Comparison of ENCODE assay signal across 31 cellular contexts in genomic region chr9:106587021-106587420, GRCh38.
DNase-seq lines count a peak whose midpoint lies in the region; ATAC-seq, FAIRE-seq and TF ChIP-seq lines count a peak whose summit lies in the region.
"Had no signal": no experiment of that assay in that cellular context is flagged by ENCODE, and none has a peak within 500 bp of the region (broad histone marks: within the 10 kb centered on the region; RNA-seq: fewer than 3 reads in every experiment).

No MANE protein-coding gene starts in this region.

- no peaks in the 10 kb centered on the region for H3K9me3 ChIP-seq in right lobe of liver
- H3K9me3 ChIP-seq: body of pancreas, lower lobe of right lung, mucosa of descending colon, prostate gland had no signal

- TF ChIP-seq POLR2A in right lobe of liver (IDR thresholded peaks at IDR 0.05), result no peak

- TF ChIP-seq CTCF in AG04449 (IDR thresholded peaks at IDR 0.05; ENCODE audit: insufficient read depth, low read length, missing control alignments) (no peak), right lobe of liver (IDR thresholded peaks at IDR 0.05) (no peak)

- POLR2A ChIA-PET in AG04449 (lab: Yijun Ruan, JAX), result no interaction called here

- CTCF ChIA-PET in AG04449 (lab: Yijun Ruan, JAX), result no interaction called here

- H3K27ac ChIP-seq in epithelial cell of prostate, result peak overlapping the region; percentile 66
- H3K27ac ChIP-seq in right lobe of liver, result no peak overlapping the region
- H3K27ac ChIP-seq: body of pancreas, lower lobe of right lung, PC-9, prostate gland had no signal

- H3K27me3 ChIP-seq in right lobe of liver, result no peaks in the 10 kb centered on the region
- H3K27me3 ChIP-seq: body of pancreas had no signal

- DNase-seq in AG04449 (ENCODE audit: low read depth, low spot score) (peak; percentile 9), RCC 7860 (ENCODE audit: low spot score) (peak; percentile 65), epithelial cell of prostate (ENCODE audit: low read depth, low spot score) (peak; percentile 59), kidney tubule cell (ENCODE audit: low spot score) (peak; percentile 78), COR-L47 (lab: John Stamatoyannopoulos, UW) (no peak), iPS-NIHi7 (ENCODE audit: extremely low spot score) (no peak), midbrain (lab: John Stamatoyannopoulos, UW) (no peak), right lobe of liver (no peak)
- DNase-seq: activated CD4-positive, alpha-beta memory T cell treated with anti-CD3 and anti-CD28 coated beads for 36 hours; activated CD4-positive, CD25-positive, alpha-beta regulatory T cell treated with anti-CD3 and anti-CD28 coated beads, Interleukin-2, amount 50 U/mL, for 72 hours; activated naive CD8-positive, alpha-beta T cell treated with anti-CD3 and anti-CD28 coated beads, Interleukin-2, amount 50 U/mL, for 24 hours; activated T-cell treated with anti-CD3 and anti-CD28 coated beads, Interleukin-2, amount 50 U/mL, for 72 hours; body of pancreas; CD8-positive, alpha-beta T cell; DMS153; kidney; lower lobe of right lung; mucosa of descending colon; natural killer cell; NCI-H1436 treated with DMSO at 0.1 percent for 48 hours; NCI-H226; NCI-H526 treated with DMSO at 0.1 percent for 48 hours; nucleus accumbens; PC-9; SHP77 treated with DMSO at 0.1 percent for 48 hours; stimulated activated CD4-positive, alpha-beta T cell treated with anti-CD3 and anti-CD28 coated beads, Interleukin-15, amount 100 ng/mL, for 24 hours had no signal

- no peak for ATAC-seq in right lobe of liver
- ATAC-seq: activated naive CD8-positive, alpha-beta T cell treated with anti-CD3 and anti-CD28 coated beads, Interleukin-2, amount 50 U/mL, for 24 hours; activated T-cell treated with anti-CD3 and anti-CD28 coated beads, Interleukin-2, amount 50 U/mL, for 72 hours; body of pancreas; CD8-positive, alpha-beta T cell; HCT116; HepG2; lower lobe of right lung; mucosa of descending colon; natural killer cell; stimulated activated effector memory CD8-positive, alpha-beta T cell treated with anti-CD3 and anti-CD28 coated beads, Interleukin-12 subunit alpha, Interleukin-12 subunit beta, amount 100 ng/mL, for 72 hours had no signal

- H3K4me1 ChIP-seq in right lobe of liver, result no peaks in the 10 kb centered on the region
- H3K4me1 ChIP-seq: body of pancreas, lower lobe of right lung, prostate gland had no signal

- no peaks in the 10 kb centered on the region for H3K36me3 ChIP-seq in right lobe of liver
- H3K36me3 ChIP-seq: lower lobe of right lung, prostate gland had no signal

- intact Hi-C loops in right lobe of liver (cut with DNase I), result no loop called here

- H3K4me3 ChIP-seq in AG04449 (ENCODE audit: low read depth, low read length) (no peak overlapping the region), right lobe of liver (no peak overlapping the region)
- H3K4me3 ChIP-seq: body of pancreas, lower lobe of right lung, mucosa of descending colon, PC-9, prostate gland had no signal

- no peak for FAIRE-seq in RCC 7860 (lab: Jason Lieb, UNC)
- FAIRE-seq: A204.1, HepG2, kidney had no signal

- WGBS in right lobe of liver (ENCODE audit: insufficient coverage, low coverage, low lambda C conversion rate, missing lambda C conversion rate), result 50% methylated on average over 1 of the region's 1 CpG

Comparison
In these comparisons a context has a peak if more than half of its experiments do, and no peak if none do; other contexts are left out.
1. DNase-seq: peak in AG04449 (single experiment), RCC 7860 (single experiment), epithelial cell of prostate (single experiment) and kidney tubule cell (single experiment); none in COR-L47 (single experiment), iPS-NIHi7 (single experiment), midbrain (single experiment) and right lobe of liver (0 of 3).